ENCODE assay signal across 8 cellular contexts in genomic region chr6:170294813-170295518, GRCh38. TPM values are rescaled to one million over a fixed set of nuclear protein-coding genes. Genes with fewer than 3 reads are reported as not detected.
DNase-seq lines count a peak whose midpoint lies in the region; ATAC-seq and FAIRE-seq lines count a peak whose summit lies in the region.

No MANE protein-coding gene starts in this region.

- peaks cover 0 to 61% (median 48%) of the 10 kb centered on the region in 5 donors for H3K4me1 ChIP-seq in subcutaneous abdominal adipose tissue (ENCODE audit: control insufficient read depth in 5 of 5, insufficient read depth in 5 of 5, low read length in 5 of 5)

- peaks cover 16 to 44% (median 40%) of the 10 kb centered on the region in 5 donors for H3K27me3 ChIP-seq in subcutaneous abdominal adipose tissue (ENCODE audit: control insufficient read depth in 5 of 5, insufficient read depth in 4 of 5, low read length in 5 of 5)

- H3K4me1 Mint-ChIP-seq in T-helper 2 cell treated with Interferon-gamma antibody and Interleukin-4, amounts not matched to agents 5 μg/mL and 100 μg/mL, for 36 hours (ENCODE audit: low read depth): peaks cover 22% of the 10 kb centered on the region
- H3K4me1 Mint-ChIP-seq in T-helper 17 cell: peaks cover 31% of the 10 kb centered on the region

- H3K9ac ChIP-seq in subcutaneous abdominal adipose tissue (ENCODE audit: low read length in 5 of 5): no peak overlapping the region

- no peak overlapping the region for H3K27ac Mint-ChIP-seq in T-helper 2 cell treated with Interferon-gamma antibody and Interleukin-4, amounts not matched to agents 5 μg/mL and 100 μg/mL, for 36 hours
- no peak overlapping the region for H3K27ac Mint-ChIP-seq in T-helper 17 cell

- DNase-seq in T-helper 2 cell treated with Interferon-gamma antibody and Interleukin-4, amounts not matched to agents 5 μg/mL and 100 μg/mL, for 36 hours (ENCODE audit: low spot score): no peak
- DNase-seq in T-helper 2 cell (no peak), T-helper 17 cell (no peak), kidney tubule cell (ENCODE audit: low spot score) (no peak), GM19239 (ENCODE audit: insufficient read length, low spot score) (no peak)
- DNase-seq in stimulated activated naive CD4-positive, alpha-beta T cell treated with Interleukin-2 at 50 U/mL for 16 hours (lab: John Stamatoyannopoulos, UW): no peak

- H3K36me3 ChIP-seq in subcutaneous abdominal adipose tissue (ENCODE audit: control insufficient read depth in 5 of 5, insufficient read depth in 5 of 5, low read length in 5 of 5): no peaks in the 10 kb centered on the region

- peak overlapping the region; percentile 36 for H3K4me3 Mint-ChIP-seq in T-helper 2 cell treated with Interferon-gamma antibody and Interleukin-4, amounts not matched to agents 5 μg/mL and 100 μg/mL, for 36 hours
- peak overlapping the region; percentile 85 for H3K4me3 Mint-ChIP-seq in T-helper 17 cell

- peaks cover 1% of the 10 kb centered on the region for H3K36me3 Mint-ChIP-seq in T-helper 2 cell treated with Interferon-gamma antibody and Interleukin-4, amounts not matched to agents 5 μg/mL and 100 μg/mL, for 36 hours (ENCODE audit: low read depth)
- no peaks in the 10 kb centered on the region for H3K36me3 Mint-ChIP-seq in T-helper 17 cell (ENCODE audit: low read depth)

- H3K9me3 Mint-ChIP-seq in T-helper 2 cell treated with Interferon-gamma antibody and Interleukin-4, amounts not matched to agents 5 μg/mL and 100 μg/mL, for 36 hours: no peaks in the 10 kb centered on the region

- no peak for ATAC-seq in T-helper 17 cell

- no peak overlapping the region for H3K27ac ChIP-seq in subcutaneous abdominal adipose tissue (ENCODE audit: low read depth, low read length)

- peaks cover 76% of the 10 kb centered on the region for H3K27me3 Mint-ChIP-seq in T-helper 2 cell treated with Interferon-gamma antibody and Interleukin-4, amounts not matched to agents 5 μg/mL and 100 μg/mL, for 36 hours (ENCODE audit: low read depth)
- H3K27me3 Mint-ChIP-seq in T-helper 17 cell: peaks cover 63% of the 10 kb centered on the region

- no peak for FAIRE-seq in GM19239 (lab: Jason Lieb, UNC)

- H3K4me3 ChIP-seq in iPS-11a (ENCODE audit: low read depth, low read length) (peak overlapping the region; percentile 2), subcutaneous abdominal adipose tissue (ENCODE audit: low read depth in 1 of 5, low read length in 5 of 5) (peak overlapping the region in 4 of 5 donors; percentile 42 to 69 (median 61))

- H3K9me3 ChIP-seq in T-helper 17 cell (ENCODE audit: control insufficient read depth, low read length, poor library complexity, severe bottlenecking) (no peaks in the 10 kb centered on the region), subcutaneous abdominal adipose tissue (ENCODE audit: control insufficient read depth in 5 of 5, low read length in 5 of 5) (no peaks in the 10 kb centered on the region)

RNA-seq across cellular contexts. Expression of gene DLL1, which starts 4.1 kb away (rescaled TPM):
- total RNA-seq in T-helper 17 cell: 1 to 10 TPM; 1.3 to 2.7 TPM

RNA-seq across cellular contexts. Expression of gene FAM120B, which starts 11.6 kb away (rescaled TPM):
- total RNA-seq in T-helper 17 cell: 10 to 100 TPM; 25.1 to 28.1 TPM
